16 cellular contexts compared by ENCODE assay signal in the genomic region with DNA sequence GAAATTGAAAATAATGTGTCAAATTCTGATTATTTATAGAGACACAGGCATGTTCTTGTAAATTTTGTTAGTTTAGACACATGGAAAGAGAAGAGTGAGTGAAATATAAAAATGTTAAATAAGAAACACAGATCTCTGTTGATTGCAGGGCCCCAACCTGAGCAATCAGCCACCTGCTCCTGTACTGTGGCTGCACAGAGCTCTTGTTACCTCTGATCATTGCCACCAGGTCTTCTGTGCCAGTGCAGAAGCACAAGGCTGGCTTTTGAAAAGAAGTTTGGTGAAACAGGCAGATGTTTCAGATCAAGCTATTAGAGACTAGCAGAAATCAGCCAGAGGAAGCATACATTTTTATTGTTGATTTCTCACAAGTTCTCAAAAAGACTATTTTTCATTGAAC.
DNase-seq lines count a peak whose midpoint lies in the region; ATAC-seq and TF ChIP-seq lines count a peak whose summit lies in the region.
"Had no signal": no experiment of that assay in that cellular context is flagged by ENCODE, and none has a peak within 500 bp of the region (broad histone marks: within the 10 kb centered on the region; RNA-seq: fewer than 3 reads in every experiment).

No MANE protein-coding gene starts in this region.

- no peak for DNase-seq in activated CD4-positive, alpha-beta T cell treated with anti-CD3 and anti-CD28 coated beads for 36 hours
- DNase-seq in activated CD4-positive, alpha-beta T cell treated with anti-CD3 and anti-CD28 coated beads, Interleukin-2, amount 10 ng/mL, durations not matched to agents 7 days and 5 days: no peak
- DNase-seq in CD4-positive, alpha-beta T cell: no peak
- no peak for DNase-seq in activated CD8-positive, alpha-beta T cell treated with anti-CD3 and anti-CD28 coated beads, Interleukin-2, amount 10 ng/mL, durations not matched to agents 7 days and 5 days
- no peak for DNase-seq in foreskin keratinocyte
- no peak for DNase-seq in HFFc6
- no peak for DNase-seq in prostate gland (ENCODE audit: low spot score)
- DNase-seq in esophagus muscularis mucosa (ENCODE audit: extremely low spot score): no peak
- DNase-seq: C1 segment of cervical spinal cord, DMS53, H9, MG63, NCI-H1105, NCI-H187 treated with DMSO at 0.1 percent for 48 hours, NCI-H2171 treated with DMSO at 0.1 percent for 48 hours had no signal

- no peak for TF ChIP-seq POLR2A in prostate gland (IDR thresholded peaks at IDR 0.05)
- no peak for TF ChIP-seq POLR2A in esophagus muscularis mucosa (IDR thresholded peaks at IDR 0.05; ENCODE audit: low read depth)

- H3K27me3 ChIP-seq in CD4-positive, alpha-beta T cell (ENCODE audit: control insufficient read depth, insufficient read depth, low read length): no peaks in the 10 kb centered on the region
- H3K27me3 ChIP-seq in foreskin keratinocyte (no peaks in the 10 kb centered on the region), prostate gland (replicated peaks; ENCODE audit: insufficient read depth) (no peaks in the 10 kb centered on the region), esophagus muscularis mucosa (peaks cover 0 to 9% (median 0%) of the 10 kb centered on the region in 4 donors)
- H3K27me3 ChIP-seq: MG63 had no signal

- no peak overlapping the region for H3K4me3 Mint-ChIP-seq in activated CD4-positive, alpha-beta T cell treated with anti-CD3 and anti-CD28 coated beads for 36 hours
- no peak overlapping the region for H3K4me3 Mint-ChIP-seq in activated CD4-positive, alpha-beta T cell treated with anti-CD3 and anti-CD28 coated beads, Interleukin-2, amount 10 ng/mL, durations not matched to agents 7 days and 5 days
- H3K4me3 Mint-ChIP-seq in CD4-positive, alpha-beta T cell: no peak overlapping the region
- H3K4me3 Mint-ChIP-seq in activated CD8-positive, alpha-beta T cell treated with anti-CD3 and anti-CD28 coated beads, Interleukin-2, amount 10 ng/mL, durations not matched to agents 7 days and 5 days: peak overlapping the region; percentile 34
- no peak overlapping the region for H3K4me3 Mint-ChIP-seq in HFFc6
- H3K4me3 Mint-ChIP-seq: H9 had no signal

- no peaks in the 10 kb centered on the region for H3K27me3 Mint-ChIP-seq in activated CD4-positive, alpha-beta T cell treated with anti-CD3 and anti-CD28 coated beads for 36 hours
- no peaks in the 10 kb centered on the region for H3K27me3 Mint-ChIP-seq in activated CD4-positive, alpha-beta T cell treated with anti-CD3 and anti-CD28 coated beads, Interleukin-2, amount 10 ng/mL, durations not matched to agents 7 days and 5 days
- no peaks in the 10 kb centered on the region for H3K27me3 Mint-ChIP-seq in CD4-positive, alpha-beta T cell
- no peaks in the 10 kb centered on the region for H3K27me3 Mint-ChIP-seq in activated CD8-positive, alpha-beta T cell treated with anti-CD3 and anti-CD28 coated beads, Interleukin-2, amount 10 ng/mL, durations not matched to agents 7 days and 5 days (ENCODE audit: low read depth)
- no peaks in the 10 kb centered on the region for H3K27me3 Mint-ChIP-seq in HFFc6 (ENCODE audit: insufficient read depth)

- intact Hi-C loops in activated CD4-positive, alpha-beta T cell treated with anti-CD3 and anti-CD28 coated beads for 36 hours (cut with DNase I, micrococcal nuclease): loop anchor here in 1 of 2 experiments (10.0 kb wide), 1 partner anchor 193 kb away; no protein-coding TSS in a partner anchor
- intact Hi-C loops in CD4-positive, alpha-beta T cell (cut with DNase I, micrococcal nuclease): no loop called here
- intact Hi-C loops in prostate gland (cut with DNase I) (no loop called here), esophagus muscularis mucosa (cut with DNase I) (no loop called here)

- H3K4me1 ChIP-seq in foreskin keratinocyte (peaks cover 3% of the 10 kb centered on the region), prostate gland (replicated peaks) (no peaks in the 10 kb centered on the region), esophagus muscularis mucosa (no peaks in the 10 kb centered on the region)

- TF ChIP-seq CTCF in CD4-positive, alpha-beta T cell (IDR thresholded peaks at IDR 0.05): no peak
- TF ChIP-seq CTCF in foreskin keratinocyte (conservative IDR thresholded peaks at IDR 0.05) (no peak), HFFc6 (IDR thresholded peaks at IDR 0.05) (no peak), prostate gland (IDR thresholded peaks at IDR 0.05) (no peak), esophagus muscularis mucosa (IDR thresholded peaks at IDR 0.05) (no peak)

- H3K27ac Mint-ChIP-seq in activated CD4-positive, alpha-beta T cell treated with anti-CD3 and anti-CD28 coated beads for 36 hours: peak overlapping the region; percentile 58
- H3K27ac Mint-ChIP-seq in activated CD4-positive, alpha-beta T cell treated with anti-CD3 and anti-CD28 coated beads, Interleukin-2, amount 10 ng/mL, durations not matched to agents 7 days and 5 days: no peak overlapping the region
- peak overlapping the region; percentile 78 for H3K27ac Mint-ChIP-seq in CD4-positive, alpha-beta T cell
- H3K27ac Mint-ChIP-seq in activated CD8-positive, alpha-beta T cell treated with anti-CD3 and anti-CD28 coated beads, Interleukin-2, amount 10 ng/mL, durations not matched to agents 7 days and 5 days: peak overlapping the region; percentile 57
- H3K27ac Mint-ChIP-seq in HFFc6: no peak overlapping the region

- H3K9me3 Mint-ChIP-seq in activated CD4-positive, alpha-beta T cell treated with anti-CD3 and anti-CD28 coated beads for 36 hours (ENCODE audit: low read depth): no peaks in the 10 kb centered on the region
- no peaks in the 10 kb centered on the region for H3K9me3 Mint-ChIP-seq in activated CD4-positive, alpha-beta T cell treated with anti-CD3 and anti-CD28 coated beads, Interleukin-2, amount 10 ng/mL, durations not matched to agents 7 days and 5 days
- no peaks in the 10 kb centered on the region for H3K9me3 Mint-ChIP-seq in CD4-positive, alpha-beta T cell
- H3K9me3 Mint-ChIP-seq in activated CD8-positive, alpha-beta T cell treated with anti-CD3 and anti-CD28 coated beads, Interleukin-2, amount 10 ng/mL, durations not matched to agents 7 days and 5 days (ENCODE audit: insufficient read depth): no peaks in the 10 kb centered on the region
- peaks cover 3% of the 10 kb centered on the region for H3K9me3 Mint-ChIP-seq in HFFc6
- H3K9me3 Mint-ChIP-seq: H9 had no signal

- no peaks in the 10 kb centered on the region for H3K36me3 ChIP-seq in prostate gland
- no peaks in the 10 kb centered on the region for H3K36me3 ChIP-seq in esophagus muscularis mucosa
- H3K36me3 ChIP-seq: MG63 had no signal

- CTCF ChIA-PET in activated CD4-positive, alpha-beta T cell treated with anti-CD3 and anti-CD28 coated beads for 36 hours (lab: Charles Lee): interaction anchor here (0.6 to 2.1 kb wide), 5 partner anchors 10 to 463 kb away, joined by 3 to 8 read pairs (median 4); no protein-coding TSS in a partner anchor
- CTCF ChIA-PET in activated CD4-positive, alpha-beta T cell treated with anti-CD3 and anti-CD28 coated beads, Interleukin-2, amount 10 ng/mL, durations not matched to agents 7 days and 5 days (lab: Charles Lee): interaction anchor here (1.0 kb wide), 1 partner anchor 10 kb away, joined by 3 read pairs; no protein-coding TSS in a partner anchor
- CTCF ChIA-PET in CD4-positive, alpha-beta T cell (lab: Charles Lee): interaction anchor here (1.2 to 1.5 kb wide), 2 partner anchors 23 to 462 kb away, joined by 3 to 4 read pairs; no protein-coding TSS in a partner anchor
- CTCF ChIA-PET in activated CD8-positive, alpha-beta T cell treated with anti-CD3 and anti-CD28 coated beads, Interleukin-2, amount 10 ng/mL, durations not matched to agents 7 days and 5 days (lab: Charles Lee): interaction anchor here (0.9 to 1.9 kb wide), 4 partner anchors 24 to 462 kb away, joined by 3 to 6 read pairs (median 3); no protein-coding TSS in a partner anchor

- no peaks in the 10 kb centered on the region for H3K9me3 ChIP-seq in CD4-positive, alpha-beta T cell (ENCODE audit: control insufficient read depth, low read length)
- H3K9me3 ChIP-seq in prostate gland (no peaks in the 10 kb centered on the region), esophagus muscularis mucosa (no peaks in the 10 kb centered on the region)
- H3K9me3 ChIP-seq: MG63 had no signal

- POLR2A ChIA-PET in activated CD4-positive, alpha-beta T cell treated with anti-CD3 and anti-CD28 coated beads for 36 hours (lab: Charles Lee): no interaction called here
- POLR2A ChIA-PET in activated CD4-positive, alpha-beta T cell treated with anti-CD3 and anti-CD28 coated beads, Interleukin-2, amount 10 ng/mL, durations not matched to agents 7 days and 5 days (lab: Charles Lee): interaction anchor here (0.6 kb wide), 1 partner anchor 24 kb away, joined by 7 read pairs; no protein-coding TSS in a partner anchor
- POLR2A ChIA-PET in CD4-positive, alpha-beta T cell (lab: Charles Lee): interaction anchor here (0.7 to 1.7 kb wide), 3 partner anchors 12 to 433 kb away, joined by 3 to 4 read pairs (median 3); no protein-coding TSS in a partner anchor
- POLR2A ChIA-PET in activated CD8-positive, alpha-beta T cell treated with anti-CD3 and anti-CD28 coated beads, Interleukin-2, amount 10 ng/mL, durations not matched to agents 7 days and 5 days (lab: Charles Lee): no interaction called here

- H3K4me1 Mint-ChIP-seq in activated CD4-positive, alpha-beta T cell treated with anti-CD3 and anti-CD28 coated beads for 36 hours: peaks cover 28% of the 10 kb centered on the region
- H3K4me1 Mint-ChIP-seq in activated CD4-positive, alpha-beta T cell treated with anti-CD3 and anti-CD28 coated beads, Interleukin-2, amount 10 ng/mL, durations not matched to agents 7 days and 5 days: peaks cover 31% of the 10 kb centered on the region
- peaks cover 37% of the 10 kb centered on the region for H3K4me1 Mint-ChIP-seq in CD4-positive, alpha-beta T cell (ENCODE audit: low read depth)
- H3K4me1 Mint-ChIP-seq in activated CD8-positive, alpha-beta T cell treated with anti-CD3 and anti-CD28 coated beads, Interleukin-2, amount 10 ng/mL, durations not matched to agents 7 days and 5 days (ENCODE audit: low read depth): peaks cover 34% of the 10 kb centered on the region
- no peaks in the 10 kb centered on the region for H3K4me1 Mint-ChIP-seq in HFFc6 (ENCODE audit: low read depth)

- H3K27ac ChIP-seq in CD4-positive, alpha-beta T cell (ENCODE audit: low read depth, low read length): no peak overlapping the region
- peak overlapping the region; percentile 54 for H3K27ac ChIP-seq in foreskin keratinocyte
- H3K27ac ChIP-seq in prostate gland: no peak overlapping the region
- H3K27ac ChIP-seq in esophagus muscularis mucosa (replicated peaks in 1 of 4): no peak overlapping the region
- H3K27ac ChIP-seq: KMS-11 had no signal

- TF ChIP-seq EP300 in esophagus muscularis mucosa (IDR thresholded peaks at IDR 0.05): no peak

- H3K4me3 ChIP-seq in prostate gland (no peak overlapping the region), esophagus muscularis mucosa (no peak overlapping the region)
- H3K4me3 ChIP-seq: MG63 had no signal

- ATAC-seq in activated CD4-positive, alpha-beta T cell treated with anti-CD3 and anti-CD28 coated beads for 36 hours: no peak
- ATAC-seq in CD4-positive, alpha-beta T cell (ENCODE audit: poor library complexity): peak; percentile 32
- no peak for ATAC-seq in activated CD8-positive, alpha-beta T cell treated with anti-CD3 and anti-CD28 coated beads, Interleukin-2, amount 10 ng/mL, durations not matched to agents 7 days and 5 days
- ATAC-seq in foreskin keratinocyte: no peak

- H3K36me3 Mint-ChIP-seq in activated CD4-positive, alpha-beta T cell treated with anti-CD3 and anti-CD28 coated beads for 36 hours (ENCODE audit: low read depth): peaks cover 3% of the 10 kb centered on the region
- H3K36me3 Mint-ChIP-seq in activated CD4-positive, alpha-beta T cell treated with anti-CD3 and anti-CD28 coated beads, Interleukin-2, amount 10 ng/mL, durations not matched to agents 7 days and 5 days (ENCODE audit: low read depth): no peaks in the 10 kb centered on the region
- H3K36me3 Mint-ChIP-seq in CD4-positive, alpha-beta T cell (ENCODE audit: low read depth): no peaks in the 10 kb centered on the region
- H3K36me3 Mint-ChIP-seq in activated CD8-positive, alpha-beta T cell treated with anti-CD3 and anti-CD28 coated beads, Interleukin-2, amount 10 ng/mL, durations not matched to agents 7 days and 5 days (ENCODE audit: low read depth): no peaks in the 10 kb centered on the region
- no peaks in the 10 kb centered on the region for H3K36me3 Mint-ChIP-seq in HFFc6 (ENCODE audit: low read depth)

Comparison
In these comparisons a context has a peak if more than half of its experiments do, and no peak if none do; other contexts are left out.
1. H3K27ac Mint-ChIP-seq: peak in activated CD4-positive, alpha-beta T cell treated with anti-CD3 and anti-CD28 coated beads for 36 hours (single experiment), CD4-positive, alpha-beta T cell (single experiment) and activated CD8-positive, alpha-beta T cell treated with anti-CD3 and anti-CD28 coated beads, Interleukin-2, amount 10 ng/mL, durations not matched to agents 7 days and 5 days (single experiment); none in activated CD4-positive, alpha-beta T cell treated with anti-CD3 and anti-CD28 coated beads, Interleukin-2, amount 10 ng/mL, durations not matched to agents 7 days and 5 days (single experiment) and HFFc6 (single experiment).
2. POLR2A ChIA-PET loops: an anchor here in activated CD4-positive, alpha-beta T cell treated with anti-CD3 and anti-CD28 coated beads, Interleukin-2, amount 10 ng/mL, durations not matched to agents 7 days and 5 days (0.6 kb wide) and CD4-positive, alpha-beta T cell (0.7 to 1.7 kb wide); none called in activated CD4-positive, alpha-beta T cell treated with anti-CD3 and anti-CD28 coated beads for 36 hours and activated CD8-positive, alpha-beta T cell treated with anti-CD3 and anti-CD28 coated beads, Interleukin-2, amount 10 ng/mL, durations not matched to agents 7 days and 5 days.